Comparison of ENCODE assay signal across 27 cellular contexts in the genomic region with DNA sequence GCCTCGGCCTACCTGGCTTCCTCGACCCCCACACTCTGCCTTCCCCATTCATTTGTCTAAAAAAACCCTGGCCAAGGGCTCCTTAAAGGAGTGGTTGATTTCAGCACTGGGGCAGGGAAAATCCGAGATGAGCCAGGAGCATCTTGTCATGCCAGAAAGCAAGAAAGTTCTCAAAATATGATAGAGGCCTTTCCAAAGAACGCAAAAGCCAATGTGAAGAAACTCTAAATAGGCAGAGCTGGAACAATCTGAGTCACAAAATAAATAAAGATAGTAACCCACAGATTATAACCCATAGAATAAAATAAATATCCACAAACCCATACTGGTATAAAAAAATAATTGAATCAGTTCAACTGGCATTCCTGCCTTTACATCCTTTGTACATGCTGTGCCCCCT.
"Had no signal": no experiment of that assay in that cellular context is flagged by ENCODE, and none has a peak within 500 bp of the region (broad histone marks: within the 10 kb centered on the region; RNA-seq: fewer than 3 reads in every experiment).

No MANE protein-coding gene starts in this region.

- H3K27me3 Mint-ChIP-seq: activated CD4-positive, alpha-beta memory T cell treated with anti-CD3 and anti-CD28 coated beads for 36 hours; activated naive CD4-positive, alpha-beta T cell treated with anti-CD3 and anti-CD28 coated beads, Interleukin-2, amount 50 U/mL, for 24 hours; effector memory CD8-positive, alpha-beta T cell; naive thymus-derived CD8-positive, alpha-beta T cell had no signal

- H3K36me3 ChIP-seq: colonic mucosa, gastroesophageal sphincter, neural progenitor cell, right atrium auricular region, suprapubic skin, tibial artery, upper lobe of right lung had no signal

- H2AFZ ChIP-seq: neural progenitor cell had no signal

- H3K4me1 ChIP-seq: colonic mucosa, gastroesophageal sphincter, neural progenitor cell, right atrium auricular region, suprapubic skin, tibial artery, upper lobe of right lung had no signal

- H3K27me3 ChIP-seq: colonic mucosa, gastroesophageal sphincter, neural progenitor cell, right atrium auricular region, suprapubic skin, tibial artery, upper lobe of right lung had no signal

- H3K4me3 ChIP-seq: colonic mucosa, gastroesophageal sphincter, neural progenitor cell, right atrium auricular region, SK-N-MC, suprapubic skin, tibial artery, upper lobe of right lung had no signal

- H3K9me3 ChIP-seq: colonic mucosa, gastroesophageal sphincter, right atrium auricular region, suprapubic skin, tibial artery, upper lobe of right lung had no signal

- ATAC-seq: effector memory CD8-positive, alpha-beta T cell; gastroesophageal sphincter; naive thymus-derived CD8-positive, alpha-beta T cell; upper lobe of right lung had no signal

- H3K36me3 Mint-ChIP-seq: activated CD4-positive, alpha-beta memory T cell treated with anti-CD3 and anti-CD28 coated beads for 36 hours; activated naive CD4-positive, alpha-beta T cell treated with anti-CD3 and anti-CD28 coated beads, Interleukin-2, amount 50 U/mL, for 24 hours; naive thymus-derived CD8-positive, alpha-beta T cell; neural progenitor cell had no signal

- H3K27ac ChIP-seq: colonic mucosa, gastroesophageal sphincter, neural progenitor cell, right atrium auricular region, SK-N-MC, suprapubic skin, tibial artery, upper lobe of right lung, VCaP had no signal

- H3K4me1 Mint-ChIP-seq: activated naive CD4-positive, alpha-beta T cell treated with anti-CD3 and anti-CD28 coated beads, Interleukin-2, amount 50 U/mL, for 24 hours; naive thymus-derived CD8-positive, alpha-beta T cell had no signal

- H3K9me3 Mint-ChIP-seq: activated CD4-positive, alpha-beta memory T cell treated with anti-CD3 and anti-CD28 coated beads for 36 hours; activated naive CD4-positive, alpha-beta T cell treated with anti-CD3 and anti-CD28 coated beads, Interleukin-2, amount 50 U/mL, for 24 hours; neural progenitor cell had no signal

- DNase-seq: activated CD4-positive, alpha-beta memory T cell treated with anti-CD3 and anti-CD28 coated beads for 36 hours; activated CD4-positive, alpha-beta T cell treated with anti-CD3 and anti-CD28 coated beads for 48 hours; activated CD8-positive, alpha-beta memory T cell treated with anti-CD3 and anti-CD28 coated beads, Interleukin-2, amount 50 U/mL, for 4 hours; activated gamma-delta T cell; activated T-cell treated with anti-CD3 and anti-CD28 coated beads, Interleukin-2, amount 50 U/mL, for 1 hour; aorta; colonic mucosa; effector memory CD8-positive, alpha-beta T cell; erythroblast; head of caudate nucleus; hippocampal formation; kidney; mesenchymal stem cell; naive thymus-derived CD8-positive, alpha-beta T cell; occipital lobe; stimulated activated CD4-positive, alpha-beta T cell treated with anti-CD3 and anti-CD28 coated beads, Interleukin-15, amount 100 ng/mL, for 24 hours; stimulated activated CD4-positive, alpha-beta T cell treated with anti-CD3 and anti-CD28 coated beads, Interleukin-2, amount 100 ng/mL, for 24 hours; stimulated activated naive CD4-positive, alpha-beta T cell; tibial artery; upper lobe of right lung had no signal

- H3K4me3 Mint-ChIP-seq: activated CD4-positive, alpha-beta memory T cell treated with anti-CD3 and anti-CD28 coated beads for 36 hours; activated naive CD4-positive, alpha-beta T cell treated with anti-CD3 and anti-CD28 coated beads, Interleukin-2, amount 50 U/mL, for 24 hours; effector memory CD8-positive, alpha-beta T cell; naive thymus-derived CD8-positive, alpha-beta T cell; neural progenitor cell had no signal

- H3K27ac Mint-ChIP-seq: activated CD4-positive, alpha-beta memory T cell treated with anti-CD3 and anti-CD28 coated beads for 36 hours; activated naive CD4-positive, alpha-beta T cell treated with anti-CD3 and anti-CD28 coated beads, Interleukin-2, amount 50 U/mL, for 24 hours; effector memory CD8-positive, alpha-beta T cell; naive thymus-derived CD8-positive, alpha-beta T cell; neural progenitor cell had no signal
